ENCODE assay signal across 8 cellular contexts in genomic region chr17:35087731-35088646, GRCh38. TPM values are rescaled to one million over a fixed set of nuclear protein-coding genes. Genes with fewer than 3 reads are reported as not detected.
DNase-seq lines count a peak whose midpoint lies in the region; FAIRE-seq and TF ChIP-seq lines count a peak whose summit lies in the region.

No MANE protein-coding gene starts in this region.

- intact Hi-C loops in endothelial cell of umbilical vein (cut with micrococcal nuclease): no loop called here

- H3K36me3 ChIP-seq in BE2C (no peaks in the 10 kb centered on the region), endothelial cell of umbilical vein (ENCODE audit: control insufficient read depth in 2 of 2, extremely low read depth in 1 of 2, insufficient read depth in 2 of 2, low read length in 2 of 2) (no peaks in the 10 kb centered on the region)

- H3K4me1 ChIP-seq in BE2C (no peaks in the 10 kb centered on the region), endothelial cell of umbilical vein (ENCODE audit: control insufficient read depth, extremely low read depth, insufficient read depth, low read length) (peaks cover 25% of the 10 kb centered on the region)

- peaks cover 40% of the 10 kb centered on the region for H3K79me2 ChIP-seq in endothelial cell of umbilical vein (ENCODE audit: control insufficient read depth, insufficient read depth, low read length)

- peak; percentile 32 for TF ChIP-seq POLR2A in GM18951 (IDR thresholded peaks at IDR 0.05; ENCODE audit: extremely low read depth, insufficient read depth, insufficient read length)
- TF ChIP-seq POLR2A in endothelial cell of umbilical vein (IDR thresholded peaks at IDR 0.05; ENCODE audit: low read depth, low read length): no peak

- POLR2A ChIA-PET in endothelial cell of umbilical vein (lab: Charles Lee): interaction anchor here (0.6 kb wide), 1 partner anchor 694 kb away, joined by 4 read pairs; no protein-coding TSS in a partner anchor

- peak overlapping the region; percentile 78 for H3K9ac ChIP-seq in endothelial cell of umbilical vein (replicated peaks; ENCODE audit: extremely low read depth, insufficient read depth, low read length)

- dilution Hi-C loops in endothelial cell of umbilical vein (cut with MboI; ENCODE audit: extremely low pct_ligation_motif_present, low sequenced_read_pairs): no loop called here

- peak overlapping the region; percentile 69 for H3K27ac ChIP-seq in endothelial cell of umbilical vein (ENCODE audit: insufficient read depth, low read depth, low read length)
- peak overlapping the region; percentile 99 for H3K27ac ChIP-seq in substantia nigra (ENCODE audit: low read depth, low read length, poor library complexity, severe bottlenecking)

- peak overlapping the region; percentile 90 for H3K4me3 ChIP-seq in BE2C (ENCODE audit: low read depth, low read length)
- peak overlapping the region; percentile 65 to 81 (median 71) for H3K4me3 ChIP-seq in endothelial cell of umbilical vein (replicated peaks in 1 of 3; ENCODE audit: insufficient read depth in 1 of 3, low read depth in 1 of 3, low read length in 3 of 3)

- peak overlapping the region; percentile 65 for H2AFZ ChIP-seq in endothelial cell of umbilical vein (ENCODE audit: low read depth, low read length)

- BruUV-seq in endothelial cell of umbilical vein (replicated peaks; lab: Mats Ljungman, UMichigan): TSS peak; percentile 13

- DNase-seq in BE2C (peak; percentile 42), M059J (ENCODE audit: low read depth) (peak; percentile 73), endothelial cell of umbilical vein (ENCODE audit: low read depth, low spot score) (peak; percentile 72), medulla oblongata (ENCODE audit: extremely low spot score) (peak; percentile 80), substantia nigra (lab: John Stamatoyannopoulos, UW) (peak in 45 of 49 donors; percentile 19 to 83 (median 61))
- DNase-seq in activated CD4-positive, alpha-beta T cell treated with anti-CD3 and anti-CD28 coated beads, Interleukin-2, amount 50 U/mL, for 1 hour: peak; percentile 20
- no peak for DNase-seq in effector CD4-positive, alpha-beta T cell

- H3K27me3 ChIP-seq in BE2C (no peaks in the 10 kb centered on the region), endothelial cell of umbilical vein (ENCODE audit: control insufficient read depth in 2 of 2, insufficient read depth in 2 of 2, low read length in 2 of 2) (no peaks in the 10 kb centered on the region)

- peak; percentile 81 for FAIRE-seq in endothelial cell of umbilical vein (lab: Jason Lieb, UNC)

- in situ Hi-C loops in GM18951 (cut with MboI; ENCODE audit: low sequenced_read_pairs, unreplicated experiment): no loop called here

- TF ChIP-seq CTCF in BE2C (IDR thresholded peaks at IDR 0.05; ENCODE audit: low read depth, low read length): no peak
- TF ChIP-seq CTCF in endothelial cell of umbilical vein (IDR thresholded peaks at IDR 0.05; ENCODE audit: extremely low read depth in 1 of 2, insufficient read depth in 1 of 2, low read depth in 1 of 2, low read length in 2 of 2): peak in 1 of 2 donors; percentile 8

- H3K4me2 ChIP-seq in endothelial cell of umbilical vein (ENCODE audit: insufficient read depth, low read length): peak overlapping the region; percentile 82

- H3K9me1 ChIP-seq in endothelial cell of umbilical vein (replicated peaks; ENCODE audit: control insufficient read depth, extremely low read depth, insufficient read depth, low read length): no peaks in the 10 kb centered on the region

- no peaks in the 10 kb centered on the region for H4K20me1 ChIP-seq in endothelial cell of umbilical vein (replicated peaks; ENCODE audit: control insufficient read depth, extremely low read depth, insufficient read depth, low read length)

- no peaks in the 10 kb centered on the region for H3K9me3 ChIP-seq in BE2C
- no peaks in the 10 kb centered on the region for H3K9me3 ChIP-seq in endothelial cell of umbilical vein (replicated peaks; ENCODE audit: control insufficient read depth, insufficient read depth, low read length)

- CTCF ChIA-PET in endothelial cell of umbilical vein (lab: Charles Lee): interaction anchor here (0.7 to 1.6 kb wide), 4 partner anchors 24 to 88 kb away, joined by 3 to 6 read pairs (median 4); partner anchors contain the start of gene RFFL

TF ChIP-seq in endothelial cell of umbilical vein, 7 proteins besides CTCF, POLR2A, EP300 and RAD21:
- no peak for TF ChIP-seq MAX (IDR thresholded peaks at IDR 0.05; ENCODE audit: insufficient read depth, insufficient read length)
- no peak for TF ChIP-seq FOS (IDR thresholded peaks at IDR 0.05; ENCODE audit: borderline replicate concordance, insufficient read depth, low read length)
- TF ChIP-seq JUN (IDR thresholded peaks at IDR 0.05; ENCODE audit: borderline replicate concordance, insufficient read depth, insufficient read length, low read depth): no peak
- no peak for TF ChIP-seq POLR2AphosphoS5 (IDR thresholded peaks at IDR 0.05; ENCODE audit: insufficient read depth, low read depth, low read length)
- no peak for TF ChIP-seq EZH2 (IDR thresholded peaks at IDR 0.05; ENCODE audit: borderline replicate concordance, low read depth, low read length, severe bottlenecking)
- TF ChIP-seq GATA2 (IDR thresholded peaks at IDR 0.05; ENCODE audit: insufficient read depth, insufficient read length, low read depth, low read length): no peak
- TF ChIP-seq MYC (IDR thresholded peaks at IDR 0.05; ENCODE audit: low read depth, low read length): no peak

RNA-seq across cellular contexts. Expression of gene RFFL, which starts 24.5 kb away (rescaled TPM):
- polyA plus RNA-seq in BE2C (2012; ENCODE audit: insufficient read depth, insufficient read length, low read depth): 6.7 TPM
- total RNA-seq in M059J (2014; rRNA removed; shearing (Covaris generic)): 21.3 TPM in 2 replicates
- total RNA-seq in endothelial cell of umbilical vein: 14.1 and 14.2 TPM in 2 replicates
- 6.6 and 7.0 TPM in 2 replicates for polyA plus RNA-seq in endothelial cell of umbilical vein
- 8.7 TPM in 2 replicates for polyA plus RNA-seq in endothelial cell of umbilical vein (2011; cell fraction: cytosol; rRNA removed)
- 9.3 and 9.8 TPM in 2 replicates for polyA plus RNA-seq in endothelial cell of umbilical vein (2011; cell fraction: nucleus; rRNA removed)
- polyA plus RNA-seq in endothelial cell of umbilical vein (2012): 11.3 and 12.1 TPM in 2 replicates
- polyA minus RNA-seq in endothelial cell of umbilical vein: 38.1 and 39.6 TPM in 2 replicates
- polyA minus RNA-seq in endothelial cell of umbilical vein (2011; cell fraction: cytosol; rRNA and poly(A)+ RNA removed): 25.9 TPM
- 8.9 and 10.1 TPM in 2 replicates for polyA minus RNA-seq in endothelial cell of umbilical vein (2011; cell fraction: nucleus; rRNA and poly(A)+ RNA removed)

RNA-seq across cellular contexts. Expression of gene RAD51D, which starts 31.7 kb away (rescaled TPM):
- 5.4 TPM for polyA plus RNA-seq in BE2C (2012; ENCODE audit: insufficient read depth, insufficient read length, low read depth)
- total RNA-seq in M059J (2014; rRNA removed; shearing (Covaris generic)): 8.4 and 10.0 TPM in 2 replicates
- total RNA-seq in endothelial cell of umbilical vein: 19.6 and 27.9 TPM in 2 replicates
- polyA plus RNA-seq in endothelial cell of umbilical vein: 14.9 and 15.5 TPM in 2 replicates
- polyA plus RNA-seq in endothelial cell of umbilical vein (2011; cell fraction: cytosol; rRNA removed): 13.5 and 14.2 TPM in 2 replicates
- 17.4 and 18.1 TPM in 2 replicates for polyA plus RNA-seq in endothelial cell of umbilical vein (2011; cell fraction: nucleus; rRNA removed)
- 16.6 and 18.2 TPM in 2 replicates for polyA plus RNA-seq in endothelial cell of umbilical vein (2012)
- polyA minus RNA-seq in endothelial cell of umbilical vein: 21.2 and 24.0 TPM in 2 replicates
- polyA minus RNA-seq in endothelial cell of umbilical vein (2011; cell fraction: cytosol; rRNA and poly(A)+ RNA removed): 9.7 TPM
- polyA minus RNA-seq in endothelial cell of umbilical vein (2011; cell fraction: nucleus; rRNA and poly(A)+ RNA removed): 14.4 and 15.5 TPM in 2 replicates

RNA-seq across cellular contexts. Expression of gene FNDC8, which starts 33.4 kb away (rescaled TPM):
- not detected for polyA plus RNA-seq in BE2C (2012; ENCODE audit: insufficient read depth, insufficient read length, low read depth)
- total RNA-seq in M059J (2014; rRNA removed; shearing (Covaris generic)): not detected in 2 replicates
- not detected in 2 replicates for total RNA-seq in endothelial cell of umbilical vein
- polyA plus RNA-seq in endothelial cell of umbilical vein: not detected in 2 replicates
- polyA plus RNA-seq in endothelial cell of umbilical vein (2011; cell fraction: cytosol; rRNA removed): not detected in 2 replicates
- not detected in 2 replicates for polyA plus RNA-seq in endothelial cell of umbilical vein (2011; cell fraction: nucleus; rRNA removed)
- polyA plus RNA-seq in endothelial cell of umbilical vein (2012): 0.23 TPM in 1 of 2 replicates, not detected in the other
- polyA minus RNA-seq in endothelial cell of umbilical vein: not detected in 2 replicates
- not detected for polyA minus RNA-seq in endothelial cell of umbilical vein (2011; cell fraction: cytosol; rRNA and poly(A)+ RNA removed)
- not detected in 2 replicates for polyA minus RNA-seq in endothelial cell of umbilical vein (2011; cell fraction: nucleus; rRNA and poly(A)+ RNA removed)

RNA-seq across cellular contexts. Expression of gene NLE1, which starts 54.1 kb away (rescaled TPM):
- 78.1 TPM for polyA plus RNA-seq in BE2C (2012; ENCODE audit: insufficient read depth, insufficient read length, low read depth)
- 13.3 and 17.8 TPM in 2 replicates for total RNA-seq in M059J (2014; rRNA removed; shearing (Covaris generic))
- total RNA-seq in endothelial cell of umbilical vein: 15.8 and 22.8 TPM in 2 replicates
- 19.1 and 19.8 TPM in 2 replicates for polyA plus RNA-seq in endothelial cell of umbilical vein
- 15.6 and 16.7 TPM in 2 replicates for polyA plus RNA-seq in endothelial cell of umbilical vein (2011; cell fraction: cytosol; rRNA removed)
- 18.0 and 21.8 TPM in 2 replicates for polyA plus RNA-seq in endothelial cell of umbilical vein (2011; cell fraction: nucleus; rRNA removed)
- 14.9 and 15.7 TPM in 2 replicates for polyA plus RNA-seq in endothelial cell of umbilical vein (2012)
- 14.6 and 19.3 TPM in 2 replicates for polyA minus RNA-seq in endothelial cell of umbilical vein
- 28.2 TPM for polyA minus RNA-seq in endothelial cell of umbilical vein (2011; cell fraction: cytosol; rRNA and poly(A)+ RNA removed)
- 9.0 and 9.3 TPM in 2 replicates for polyA minus RNA-seq in endothelial cell of umbilical vein (2011; cell fraction: nucleus; rRNA and poly(A)+ RNA removed)

RNA-seq across cellular contexts. Expression of gene UNC45B, which starts 59.6 kb away (rescaled TPM):
- not detected for polyA plus RNA-seq in BE2C (2012; ENCODE audit: insufficient read depth, insufficient read length, low read depth)
- 0.05 TPM in 1 of 2 replicates, not detected in the other for total RNA-seq in M059J (2014; rRNA removed; shearing (Covaris generic))
- total RNA-seq in endothelial cell of umbilical vein: not detected in 2 replicates
- not detected in 2 replicates for polyA plus RNA-seq in endothelial cell of umbilical vein
- not detected in 2 replicates for polyA plus RNA-seq in endothelial cell of umbilical vein (2011; cell fraction: cytosol; rRNA removed)
- not detected in 2 replicates for polyA plus RNA-seq in endothelial cell of umbilical vein (2011; cell fraction: nucleus; rRNA removed)
- not detected in 2 replicates for polyA plus RNA-seq in endothelial cell of umbilical vein (2012)
- not detected in 2 replicates for polyA minus RNA-seq in endothelial cell of umbilical vein
- not detected for polyA minus RNA-seq in endothelial cell of umbilical vein (2011; cell fraction: cytosol; rRNA and poly(A)+ RNA removed)
- not detected in 2 replicates for polyA minus RNA-seq in endothelial cell of umbilical vein (2011; cell fraction: nucleus; rRNA and poly(A)+ RNA removed)
